8 cellular contexts compared by ENCODE assay signal in the genomic region with DNA sequence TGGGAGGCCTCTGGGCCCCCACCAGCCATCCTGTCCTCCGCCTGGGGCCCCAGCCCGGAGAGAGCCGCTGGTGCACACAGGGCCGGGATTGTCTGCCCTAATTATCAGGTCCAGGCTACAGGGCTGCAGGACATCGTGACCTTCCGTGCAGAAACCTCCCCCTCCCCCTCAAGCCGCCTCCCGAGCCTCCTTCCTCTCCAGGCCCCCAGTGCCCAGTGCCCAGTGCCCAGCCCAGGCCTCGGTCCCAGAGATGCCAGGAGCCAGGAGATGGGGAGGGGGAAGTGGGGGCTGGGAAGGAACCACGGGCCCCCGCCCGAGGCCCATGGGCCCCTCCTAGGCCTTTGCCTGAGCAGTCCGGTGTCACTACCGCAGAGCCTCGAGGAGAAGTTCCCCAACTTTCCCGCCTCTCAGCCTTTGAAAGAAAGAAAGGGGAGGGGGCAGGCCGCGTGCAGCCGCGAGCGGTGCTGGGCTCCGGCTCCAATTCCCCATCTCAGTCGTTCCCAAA. TPM values are rescaled to one million over a fixed set of nuclear protein-coding genes. Genes with fewer than 3 reads are reported as not detected.
DNase-seq lines count a peak whose midpoint lies in the region; ATAC-seq, FAIRE-seq and TF ChIP-seq lines count a peak whose summit lies in the region.

No MANE protein-coding gene starts in this region.

- H3K36me3 ChIP-seq in H7 (replicated peaks; ENCODE audit: control insufficient read depth, insufficient read depth, low read length), result peaks cover 56% of the 10 kb centered on the region
- peaks cover 80% of the 10 kb centered on the region for H3K36me3 ChIP-seq in KOPT-K1 (ENCODE audit: insufficient read depth, low read length)
- H3K36me3 ChIP-seq in OCI-LY7 (ENCODE audit: insufficient read depth, low read length), result peaks cover 82% of the 10 kb centered on the region
- H3K36me3 ChIP-seq in adipocyte (ENCODE audit: control insufficient read depth, insufficient read depth, low read length, severe bottlenecking), result peaks cover 60% of the 10 kb centered on the region
- peaks cover 3 to 32% (median 12%) of the 10 kb centered on the region in 3 donors for H3K36me3 ChIP-seq in pancreas

- H3K4me1 ChIP-seq in OCI-LY7 (ENCODE audit: insufficient read depth, low read length, poor library complexity, severe bottlenecking) (peaks cover 43% of the 10 kb centered on the region), adipocyte (ENCODE audit: control insufficient read depth, insufficient read depth, low read length) (peaks cover 36% of the 10 kb centered on the region), pancreas (peaks cover 13 to 15% (median 15%) of the 10 kb centered on the region in 3 donors)

- intact Hi-C loops in OCI-LY7 (cut with micrococcal nuclease; ENCODE audit: unreplicated experiment), result loop anchor here (1.0 to 5.0 kb wide), 4 partner anchors 39 to 196 kb away; a partner anchor contains a TSS
- intact Hi-C loops in cardiac septum (cut with DNase I), result loop anchor here (1.0 to 5.0 kb wide), 4 partner anchors 21 to 196 kb away; a partner anchor contains a TSS
- intact Hi-C loops in pancreas (cut with DNase I), result no loop called here

- CTCF ChIA-PET in OCI-LY7 (lab: Charles Lee; ENCODE audit: unreplicated experiment), result no interaction called here

- H3K9me2 ChIP-seq in OCI-LY7 (ENCODE audit: insufficient read depth, low read length), result no peaks in the 10 kb centered on the region

- POLR2A ChIA-PET in OCI-LY7 (lab: Charles Lee), result interaction anchor here (0.6 to 2.9 kb wide), 22 partner anchors 7 to 325 kb away, joined by 3 to 14 read pairs (median 4); a partner anchor contains a TSS

- H3K4me3 ChIP-seq in H7 (ENCODE audit: insufficient read depth, low read depth, low read length) (peak overlapping the region; percentile 100), OCI-LY7 (ENCODE audit: low read depth, low read length, poor library complexity, severe bottlenecking) (peak overlapping the region; percentile 93), adipocyte (ENCODE audit: low read length) (peak overlapping the region; percentile 93), pancreas (peak overlapping the region; percentile 94 to 99 (median 96))

- no peaks in the 10 kb centered on the region for H3K27me3 ChIP-seq in H7 (ENCODE audit: control insufficient read depth, insufficient read depth, low read length)
- H3K27me3 ChIP-seq in adipocyte (replicated peaks; ENCODE audit: control insufficient read depth, insufficient read depth, low read length), result no peaks in the 10 kb centered on the region
- no peaks in the 10 kb centered on the region for H3K27me3 ChIP-seq in pancreas

- H3K9ac ChIP-seq in adipocyte (ENCODE audit: low read length), result peak overlapping the region; percentile 97

- H2AFZ ChIP-seq in OCI-LY7 (ENCODE audit: low read length), result peak overlapping the region; percentile 64; the same call in 1 of the 2 replicates

- peak overlapping the region; percentile 99 for H3K27ac ChIP-seq in KOPT-K1 (ENCODE audit: low read depth, low read length, poor library complexity, severe bottlenecking)
- peak overlapping the region; percentile 95 for H3K27ac ChIP-seq in OCI-LY7 (ENCODE audit: low read depth, low read length, poor library complexity, severe bottlenecking)
- peak overlapping the region; percentile 82 to 98 (median 89) for H3K27ac ChIP-seq in pancreas

- 1% methylated on average over 19 to 23 of the region's 23 CpGs for WGBS in pancreas, 2 donors

- TF ChIP-seq CTCF in OCI-LY7 (conservative IDR thresholded peaks at IDR 0.05; ENCODE audit: low read length), result no peak
- no peak for TF ChIP-seq CTCF in pancreas (IDR thresholded peaks at IDR 0.05)

- H3K79me2 ChIP-seq in OCI-LY7 (ENCODE audit: insufficient read depth, low read depth, low read length), result peaks cover 43% of the 10 kb centered on the region

- H3K9me3 ChIP-seq in KOPT-K1 (ENCODE audit: insufficient read depth, low read length, poor library complexity, severe bottlenecking) (no peaks in the 10 kb centered on the region), OCI-LY7 (ENCODE audit: low read length) (no peaks in the 10 kb centered on the region), adipocyte (ENCODE audit: control insufficient read depth, low read length) (no peaks in the 10 kb centered on the region), pancreas (no peaks in the 10 kb centered on the region)

- FAIRE-seq in pancreas (lab: Jason Lieb, UNC), result no peak

- H4K20me1 ChIP-seq in OCI-LY7 (ENCODE audit: insufficient read depth, low read length), result peaks cover 11% of the 10 kb centered on the region; the same call in 1 of the 2 replicates

- DNase-seq in NK-92 treated with Interleukin-12 subunit alpha and Interleukin-12 subunit beta, amount 100 ng/mL, for 24 hours (lab: John Stamatoyannopoulos, UW), result peak; percentile 67
- DNase-seq in NK-92 (lab: John Stamatoyannopoulos, UW; ENCODE audit: unreplicated experiment) (no peak), H7 (peak; percentile 93), OCI-LY7 (ENCODE audit: low spot score) (peak; percentile 94), adipocyte (ENCODE audit: low read depth) (peak; percentile 86), cardiac septum (ENCODE audit: low spot score) (peak; percentile 91), pancreas (peak; percentile 60 to 87 (median 74))

- peak; percentile 51 to 68 (median 62) for ATAC-seq in pancreas

- H3K4me2 ChIP-seq in OCI-LY7 (ENCODE audit: low read length), result peak overlapping the region; percentile 91

- BruUV-seq in OCI-LY7 (replicated peaks; lab: Mats Ljungman, UMichigan), result no TSS peak

RNA-seq across cellular contexts. Expression of a gene that starts 0.6 kb away (rescaled TPM):
- total RNA-seq in H7 (2014; rRNA removed; shearing (Covaris generic)), result 6,920 and 8,270 TPM in 2 replicates
- 3,369 and 3,801 TPM in 2 replicates for total RNA-seq in OCI-LY7 (2014; rRNA removed; shearing (Covaris generic))
- total RNA-seq in OCI-LY7 (2022) (3,794 and 4,502 TPM in 2 replicates), cardiac septum (4,827 TPM), pancreas (100 to 1,000 TPM; 149 to 657 (median 339) TPM)
- 100 to 1,000 TPM; 425 to 627 TPM for polyA plus RNA-seq in pancreas

RNA-seq across cellular contexts. Expression of a gene that starts 22.1 kb away (rescaled TPM):
- total RNA-seq in H7 (2014; rRNA removed; shearing (Covaris generic)), result 15.1 and 18.2 TPM in 2 replicates
- 16.9 and 25.4 TPM in 2 replicates for total RNA-seq in OCI-LY7 (2014; rRNA removed; shearing (Covaris generic))
- total RNA-seq in OCI-LY7 (2022) (30.5 and 32.3 TPM in 2 replicates), cardiac septum (24.8 TPM), pancreas (10 to 100 TPM in 1 of 6 donors, 1 to 10 TPM in 5; 4.0 to 10.2 (median 4.9) TPM)
- 10 to 100 TPM; 22.1 to 36.5 TPM for polyA plus RNA-seq in pancreas

RNA-seq across cellular contexts. Expression of a gene that starts 34.4 kb away (rescaled TPM):
- total RNA-seq in H7 (2014; rRNA removed; shearing (Covaris generic)), result 64.2 and 68.8 TPM in 2 replicates
- total RNA-seq in OCI-LY7 (2014; rRNA removed; shearing (Covaris generic)), result 87.9 and 116 TPM in 2 replicates
- 86.5 and 100 TPM in 2 replicates for total RNA-seq in OCI-LY7 (2022)
- 18.5 TPM for total RNA-seq in cardiac septum
- 10 to 100 TPM in 4 of 6 donors, 1 to 10 TPM in 2; 9.1 to 17.7 (median 15.1) TPM for total RNA-seq in pancreas
- 10 to 100 TPM; 32.2 to 41.3 TPM for polyA plus RNA-seq in pancreas

RNA-seq across cellular contexts. Expression of a gene that starts 39.8 kb away (rescaled TPM):
- 104 and 113 TPM in 2 replicates for total RNA-seq in H7 (2014; rRNA removed; shearing (Covaris generic))
- 157 and 195 TPM in 2 replicates for total RNA-seq in OCI-LY7 (2014; rRNA removed; shearing (Covaris generic))
- total RNA-seq in OCI-LY7 (2022), result 225 and 267 TPM in 2 replicates
- 12.0 TPM for total RNA-seq in cardiac septum
- 10 to 100 TPM in 3 of 6 donors, 1 to 10 TPM in 3; 7.6 to 16.2 (median 10.0) TPM for total RNA-seq in pancreas
- 1 to 10 TPM; 5.6 to 6.5 TPM for polyA plus RNA-seq in pancreas

RNA-seq across cellular contexts. Expression of a gene that starts 40.6 kb away (rescaled TPM):
- 137 and 145 TPM in 2 replicates for total RNA-seq in H7 (2014; rRNA removed; shearing (Covaris generic))
- 152 and 164 TPM in 2 replicates for total RNA-seq in OCI-LY7 (2014; rRNA removed; shearing (Covaris generic))
- total RNA-seq in OCI-LY7 (2022), result 280 and 338 TPM in 2 replicates
- 174 TPM for total RNA-seq in cardiac septum
- total RNA-seq in pancreas, result 10 to 100 TPM; 66.3 to 79.7 (median 69.9) TPM
- polyA plus RNA-seq in pancreas, result 10 to 100 TPM; 30.6 to 64.7 TPM

Comparison
In these comparisons a context has a peak if more than half of its experiments do, and no peak if none do; other contexts are left out.
1. intact Hi-C loops: an anchor here in OCI-LY7 (1.0 to 5.0 kb wide) and cardiac septum (1.0 to 5.0 kb wide); none called in pancreas.